Comparison of ENCODE assay signal across 1 cellular context in the genomic region with DNA sequence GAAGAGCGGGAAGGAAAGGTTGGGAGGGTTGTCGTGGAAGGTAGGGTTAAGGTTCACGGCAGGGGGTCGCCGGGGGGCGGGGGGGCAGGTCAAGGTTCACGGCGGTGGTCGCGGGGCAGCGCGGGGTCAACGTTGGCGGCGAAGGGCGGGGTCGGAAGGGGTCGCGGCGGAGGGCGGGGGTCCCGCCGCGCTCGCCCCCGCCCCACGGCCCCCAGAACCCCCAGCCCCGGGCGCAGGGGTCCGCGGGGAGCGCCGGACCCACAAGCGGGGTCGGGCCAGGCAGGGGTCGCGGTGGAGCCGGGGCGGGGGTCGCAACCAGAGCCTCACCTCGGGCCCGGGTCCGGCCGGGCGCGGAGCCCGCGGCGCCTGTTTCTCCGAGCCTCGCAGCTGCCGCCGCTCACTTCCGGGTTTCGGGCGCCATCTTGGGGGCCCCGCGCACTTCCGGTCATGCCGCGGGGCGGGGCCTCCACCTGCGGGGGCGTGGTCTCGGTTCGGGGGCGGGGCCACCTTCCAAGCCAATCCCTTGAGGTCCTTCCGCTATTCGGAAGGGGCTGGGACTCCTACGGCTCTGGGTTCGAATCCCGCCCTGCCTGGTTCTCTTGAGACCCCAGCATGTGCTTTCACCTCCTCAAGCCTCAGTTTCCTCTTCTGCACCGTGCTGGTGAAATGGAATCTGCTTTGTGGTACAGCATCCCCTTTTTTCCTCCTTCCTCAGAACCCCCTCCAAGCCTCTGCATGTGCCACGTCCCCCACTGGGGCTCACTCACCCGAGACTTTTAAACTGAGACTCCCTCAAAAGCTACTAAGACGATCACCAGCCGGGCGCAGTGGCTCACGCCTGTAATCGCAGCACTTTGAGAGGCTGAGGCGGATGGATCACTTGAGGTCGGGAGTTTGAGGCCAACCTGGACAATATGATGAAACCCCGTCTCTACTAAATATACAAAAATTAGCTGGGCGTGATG.
TF ChIP-seq lines count a peak whose summit lies in the region.

A gene with protein sequence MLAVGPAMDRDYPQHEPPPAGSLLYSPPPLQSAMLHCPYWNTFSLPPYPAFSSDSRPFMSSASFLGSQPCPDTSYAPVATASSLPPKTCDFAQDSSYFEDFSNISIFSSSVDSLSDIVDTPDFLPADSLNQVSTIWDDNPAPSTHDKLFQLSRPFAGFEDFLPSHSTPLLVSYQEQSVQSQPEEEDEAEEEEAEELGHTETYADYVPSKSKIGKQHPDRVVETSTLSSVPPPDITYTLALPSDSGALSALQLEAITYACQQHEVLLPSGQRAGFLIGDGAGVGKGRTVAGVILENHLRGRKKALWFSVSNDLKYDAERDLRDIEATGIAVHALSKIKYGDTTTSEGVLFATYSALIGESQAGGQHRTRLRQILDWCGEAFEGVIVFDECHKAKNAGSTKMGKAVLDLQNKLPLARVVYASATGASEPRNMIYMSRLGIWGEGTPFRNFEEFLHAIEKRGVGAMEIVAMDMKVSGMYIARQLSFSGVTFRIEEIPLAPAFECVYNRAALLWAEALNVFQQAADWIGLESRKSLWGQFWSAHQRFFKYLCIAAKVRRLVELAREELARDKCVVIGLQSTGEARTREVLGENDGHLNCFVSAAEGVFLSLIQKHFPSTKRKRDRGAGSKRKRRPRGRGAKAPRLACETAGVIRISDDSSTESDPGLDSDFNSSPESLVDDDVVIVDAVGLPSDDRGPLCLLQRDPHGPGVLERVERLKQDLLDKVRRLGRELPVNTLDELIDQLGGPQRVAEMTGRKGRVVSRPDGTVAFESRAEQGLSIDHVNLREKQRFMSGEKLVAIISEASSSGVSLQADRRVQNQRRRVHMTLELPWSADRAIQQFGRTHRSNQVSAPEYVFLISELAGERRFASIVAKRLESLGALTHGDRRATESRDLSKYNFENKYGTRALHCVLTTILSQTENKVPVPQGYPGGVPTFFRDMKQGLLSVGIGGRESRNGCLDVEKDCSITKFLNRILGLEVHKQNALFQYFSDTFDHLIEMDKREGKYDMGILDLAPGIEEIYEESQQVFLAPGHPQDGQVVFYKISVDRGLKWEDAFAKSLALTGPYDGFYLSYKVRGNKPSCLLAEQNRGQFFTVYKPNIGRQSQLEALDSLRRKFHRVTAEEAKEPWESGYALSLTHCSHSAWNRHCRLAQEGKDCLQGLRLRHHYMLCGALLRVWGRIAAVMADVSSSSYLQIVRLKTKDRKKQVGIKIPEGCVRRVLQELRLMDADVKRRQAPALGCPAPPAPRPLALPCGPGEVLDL (N-terminal part only) (minus strand): TSS at position 424 of the 965 bp plus-strand sequence. CDS start 19,992 bp downstream, outside the sequence.

TF ChIP-seq in K562, 482 proteins besides CTCF, POLR2A, EP300 and RAD21 (continued from another document and continues in another):
- TF ChIP-seq HMGN3 (IDR thresholded peaks at IDR 0.05; ENCODE audit: borderline replicate concordance, extremely low read depth, insufficient read length, low read depth, low read length), result peak; percentile 81
- TF ChIP-seq, protein P1, sequence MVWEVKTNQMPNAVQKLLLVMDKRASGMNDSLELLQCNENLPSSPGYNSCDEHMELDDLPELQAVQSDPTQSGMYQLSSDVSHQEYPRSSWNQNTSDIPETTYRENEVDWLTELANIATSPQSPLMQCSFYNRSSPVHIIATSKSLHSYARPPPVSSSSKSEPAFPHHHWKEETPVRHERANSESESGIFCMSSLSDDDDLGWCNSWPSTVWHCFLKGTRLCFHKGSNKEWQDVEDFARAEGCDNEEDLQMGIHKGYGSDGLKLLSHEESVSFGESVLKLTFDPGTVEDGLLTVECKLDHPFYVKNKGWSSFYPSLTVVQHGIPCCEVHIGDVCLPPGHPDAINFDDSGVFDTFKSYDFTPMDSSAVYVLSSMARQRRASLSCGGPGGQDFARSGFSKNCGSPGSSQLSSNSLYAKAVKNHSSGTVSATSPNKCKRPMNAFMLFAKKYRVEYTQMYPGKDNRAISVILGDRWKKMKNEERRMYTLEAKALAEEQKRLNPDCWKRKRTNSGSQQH (CRISPR knock-in tag; IDR thresholded peaks at IDR 0.05), result no peak
- no peak for TF ChIP-seq ZNF217 (CRISPR knock-in tag; IDR thresholded peaks at IDR 0.05)
- no peak for TF ChIP-seq ATF1 (CRISPR knock-in tag; IDR thresholded peaks at IDR 0.05)
- TF ChIP-seq ATF1 (tag; IDR thresholded peaks at IDR 0.05), result peak; percentile 42
- TF ChIP-seq, protein P2, sequence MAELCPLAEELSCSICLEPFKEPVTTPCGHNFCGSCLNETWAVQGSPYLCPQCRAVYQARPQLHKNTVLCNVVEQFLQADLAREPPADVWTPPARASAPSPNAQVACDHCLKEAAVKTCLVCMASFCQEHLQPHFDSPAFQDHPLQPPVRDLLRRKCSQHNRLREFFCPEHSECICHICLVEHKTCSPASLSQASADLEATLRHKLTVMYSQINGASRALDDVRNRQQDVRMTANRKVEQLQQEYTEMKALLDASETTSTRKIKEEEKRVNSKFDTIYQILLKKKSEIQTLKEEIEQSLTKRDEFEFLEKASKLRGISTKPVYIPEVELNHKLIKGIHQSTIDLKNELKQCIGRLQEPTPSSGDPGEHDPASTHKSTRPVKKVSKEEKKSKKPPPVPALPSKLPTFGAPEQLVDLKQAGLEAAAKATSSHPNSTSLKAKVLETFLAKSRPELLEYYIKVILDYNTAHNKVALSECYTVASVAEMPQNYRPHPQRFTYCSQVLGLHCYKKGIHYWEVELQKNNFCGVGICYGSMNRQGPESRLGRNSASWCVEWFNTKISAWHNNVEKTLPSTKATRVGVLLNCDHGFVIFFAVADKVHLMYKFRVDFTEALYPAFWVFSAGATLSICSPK (IDR thresholded peaks at IDR 0.05; ENCODE audit: borderline replicate concordance), result no peak
- TF ChIP-seq ZSCAN29 (IDR thresholded peaks at IDR 0.05), result no peak
- peak; percentile 93 for TF ChIP-seq POLR2G (IDR thresholded peaks at IDR 0.05; ENCODE audit: low read depth, low read length)
- TF ChIP-seq SIN3B (IDR thresholded peaks at IDR 0.05; ENCODE audit: low read depth), result peak; percentile 80
- TF ChIP-seq ZEB2 (IDR thresholded peaks at IDR 0.05), result no peak
- 0 out of 4 replicates have a peak, but pooled peaks of 1 of the 2 experiments have one; percentile 10 for TF ChIP-seq TRIM24 (IDR thresholded peaks at IDR 0.05)
- TF ChIP-seq, protein P3, sequence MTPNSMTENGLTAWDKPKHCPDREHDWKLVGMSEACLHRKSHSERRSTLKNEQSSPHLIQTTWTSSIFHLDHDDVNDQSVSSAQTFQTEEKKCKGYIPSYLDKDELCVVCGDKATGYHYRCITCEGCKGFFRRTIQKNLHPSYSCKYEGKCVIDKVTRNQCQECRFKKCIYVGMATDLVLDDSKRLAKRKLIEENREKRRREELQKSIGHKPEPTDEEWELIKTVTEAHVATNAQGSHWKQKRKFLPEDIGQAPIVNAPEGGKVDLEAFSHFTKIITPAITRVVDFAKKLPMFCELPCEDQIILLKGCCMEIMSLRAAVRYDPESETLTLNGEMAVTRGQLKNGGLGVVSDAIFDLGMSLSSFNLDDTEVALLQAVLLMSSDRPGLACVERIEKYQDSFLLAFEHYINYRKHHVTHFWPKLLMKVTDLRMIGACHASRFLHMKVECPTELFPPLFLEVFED (CRISPR knock-in tag; conservative IDR thresholded peaks at IDR 0.05), result peak; percentile 52; the same call in 1 of the 2 replicates
- TF ChIP-seq ARID1B (IDR thresholded peaks at IDR 0.05), result peak; percentile 40
- TF ChIP-seq, protein P4, sequence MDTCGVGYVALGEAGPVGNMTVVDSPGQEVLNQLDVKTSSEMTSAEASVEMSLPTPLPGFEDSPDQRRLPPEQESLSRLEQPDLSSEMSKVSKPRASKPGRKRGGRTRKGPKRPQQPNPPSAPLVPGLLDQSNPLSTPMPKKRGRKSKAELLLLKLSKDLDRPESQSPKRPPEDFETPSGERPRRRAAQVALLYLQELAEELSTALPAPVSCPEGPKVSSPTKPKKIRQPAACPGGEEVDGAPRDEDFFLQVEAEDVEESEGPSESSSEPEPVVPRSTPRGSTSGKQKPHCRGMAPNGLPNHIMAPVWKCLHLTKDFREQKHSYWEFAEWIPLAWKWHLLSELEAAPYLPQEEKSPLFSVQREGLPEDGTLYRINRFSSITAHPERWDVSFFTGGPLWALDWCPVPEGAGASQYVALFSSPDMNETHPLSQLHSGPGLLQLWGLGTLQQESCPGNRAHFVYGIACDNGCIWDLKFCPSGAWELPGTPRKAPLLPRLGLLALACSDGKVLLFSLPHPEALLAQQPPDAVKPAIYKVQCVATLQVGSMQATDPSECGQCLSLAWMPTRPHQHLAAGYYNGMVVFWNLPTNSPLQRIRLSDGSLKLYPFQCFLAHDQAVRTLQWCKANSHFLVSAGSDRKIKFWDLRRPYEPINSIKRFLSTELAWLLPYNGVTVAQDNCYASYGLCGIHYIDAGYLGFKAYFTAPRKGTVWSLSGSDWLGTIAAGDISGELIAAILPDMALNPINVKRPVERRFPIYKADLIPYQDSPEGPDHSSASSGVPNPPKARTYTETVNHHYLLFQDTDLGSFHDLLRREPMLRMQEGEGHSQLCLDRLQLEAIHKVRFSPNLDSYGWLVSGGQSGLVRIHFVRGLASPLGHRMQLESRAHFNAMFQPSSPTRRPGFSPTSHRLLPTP (IDR thresholded peaks at IDR 0.05; ENCODE audit: borderline replicate concordance, extremely low read depth, insufficient read length), result peak; percentile 93
- TF ChIP-seq KDM5B (IDR thresholded peaks at IDR 0.05; ENCODE audit: insufficient replicate concordance, low read depth, low read length), result peak; percentile 87
- TF ChIP-seq, protein P5, sequence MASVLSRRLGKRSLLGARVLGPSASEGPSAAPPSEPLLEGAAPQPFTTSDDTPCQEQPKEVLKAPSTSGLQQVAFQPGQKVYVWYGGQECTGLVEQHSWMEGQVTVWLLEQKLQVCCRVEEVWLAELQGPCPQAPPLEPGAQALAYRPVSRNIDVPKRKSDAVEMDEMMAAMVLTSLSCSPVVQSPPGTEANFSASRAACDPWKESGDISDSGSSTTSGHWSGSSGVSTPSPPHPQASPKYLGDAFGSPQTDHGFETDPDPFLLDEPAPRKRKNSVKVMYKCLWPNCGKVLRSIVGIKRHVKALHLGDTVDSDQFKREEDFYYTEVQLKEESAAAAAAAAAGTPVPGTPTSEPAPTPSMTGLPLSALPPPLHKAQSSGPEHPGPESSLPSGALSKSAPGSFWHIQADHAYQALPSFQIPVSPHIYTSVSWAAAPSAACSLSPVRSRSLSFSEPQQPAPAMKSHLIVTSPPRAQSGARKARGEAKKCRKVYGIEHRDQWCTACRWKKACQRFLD (CRISPR knock-in tag; IDR thresholded peaks at IDR 0.05), result no peak
- peak; percentile 30 for TF ChIP-seq PHF20 (IDR thresholded peaks at IDR 0.05; ENCODE audit: partially characterized antibody)
- TF ChIP-seq, protein P6, sequence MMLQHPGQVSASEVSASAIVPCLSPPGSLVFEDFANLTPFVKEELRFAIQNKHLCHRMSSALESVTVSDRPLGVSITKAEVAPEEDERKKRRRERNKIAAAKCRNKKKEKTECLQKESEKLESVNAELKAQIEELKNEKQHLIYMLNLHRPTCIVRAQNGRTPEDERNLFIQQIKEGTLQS (IDR thresholded peaks at IDR 0.05), result no peak
- TF ChIP-seq, protein P6 (CRISPR knock-in tag; conservative IDR thresholded peaks at IDR 0.05), result 0 out of 2 replicates have a peak, but pooled peaks have one; percentile 13
- peak; percentile 72; the same call in 1 of the 2 replicates for TF ChIP-seq PHF8 (IDR thresholded peaks at IDR 0.05; ENCODE audit: borderline replicate concordance, low read length)
- TF ChIP-seq ETV1 (tag; conservative IDR thresholded peaks at IDR 0.05; ENCODE audit: low read depth), result peak; percentile 86
- peak; percentile 86 for TF ChIP-seq BCOR (IDR thresholded peaks at IDR 0.05)
- TF ChIP-seq THRAP3 (IDR thresholded peaks at IDR 0.05; ENCODE audit: borderline replicate concordance), result peak; percentile 66; the same call in 1 of the 2 replicates
- peak; percentile 68 for TF ChIP-seq EGR1 (conservative IDR thresholded peaks at IDR 0.05)
- TF ChIP-seq CXXC5 (CRISPR knock-in tag; IDR thresholded peaks at IDR 0.05), result peak; percentile 64
- peak in 1 of 2 experiments; percentile 74; a peak in 2 of 4 replicates for TF ChIP-seq RCOR1 (IDR thresholded peaks at IDR 0.05; ENCODE audit: borderline replicate concordance in 1 of 2, low read depth in 2 of 2, low read length in 2 of 2)
- TF ChIP-seq CCAR2 (IDR thresholded peaks at IDR 0.05; ENCODE audit: low read depth, low read length), result no peak
- TF ChIP-seq, protein P7, sequence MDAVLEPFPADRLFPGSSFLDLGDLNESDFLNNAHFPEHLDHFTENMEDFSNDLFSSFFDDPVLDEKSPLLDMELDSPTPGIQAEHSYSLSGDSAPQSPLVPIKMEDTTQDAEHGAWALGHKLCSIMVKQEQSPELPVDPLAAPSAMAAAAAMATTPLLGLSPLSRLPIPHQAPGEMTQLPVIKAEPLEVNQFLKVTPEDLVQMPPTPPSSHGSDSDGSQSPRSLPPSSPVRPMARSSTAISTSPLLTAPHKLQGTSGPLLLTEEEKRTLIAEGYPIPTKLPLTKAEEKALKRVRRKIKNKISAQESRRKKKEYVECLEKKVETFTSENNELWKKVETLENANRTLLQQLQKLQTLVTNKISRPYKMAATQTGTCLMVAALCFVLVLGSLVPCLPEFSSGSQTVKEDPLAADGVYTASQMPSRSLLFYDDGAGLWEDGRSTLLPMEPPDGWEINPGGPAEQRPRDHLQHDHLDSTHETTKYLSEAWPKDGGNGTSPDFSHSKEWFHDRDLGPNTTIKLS (IDR thresholded peaks at IDR 0.05; ENCODE audit: borderline replicate concordance, low read depth), result peak; percentile 64; the same call in 1 of the 2 replicates
- peak; percentile 62; the same call in 1 of the 2 replicates for TF ChIP-seq ZNF764 (CRISPR knock-in tag; IDR thresholded peaks at IDR 0.05; ENCODE audit: low read depth)
- TF ChIP-seq, protein P8, sequence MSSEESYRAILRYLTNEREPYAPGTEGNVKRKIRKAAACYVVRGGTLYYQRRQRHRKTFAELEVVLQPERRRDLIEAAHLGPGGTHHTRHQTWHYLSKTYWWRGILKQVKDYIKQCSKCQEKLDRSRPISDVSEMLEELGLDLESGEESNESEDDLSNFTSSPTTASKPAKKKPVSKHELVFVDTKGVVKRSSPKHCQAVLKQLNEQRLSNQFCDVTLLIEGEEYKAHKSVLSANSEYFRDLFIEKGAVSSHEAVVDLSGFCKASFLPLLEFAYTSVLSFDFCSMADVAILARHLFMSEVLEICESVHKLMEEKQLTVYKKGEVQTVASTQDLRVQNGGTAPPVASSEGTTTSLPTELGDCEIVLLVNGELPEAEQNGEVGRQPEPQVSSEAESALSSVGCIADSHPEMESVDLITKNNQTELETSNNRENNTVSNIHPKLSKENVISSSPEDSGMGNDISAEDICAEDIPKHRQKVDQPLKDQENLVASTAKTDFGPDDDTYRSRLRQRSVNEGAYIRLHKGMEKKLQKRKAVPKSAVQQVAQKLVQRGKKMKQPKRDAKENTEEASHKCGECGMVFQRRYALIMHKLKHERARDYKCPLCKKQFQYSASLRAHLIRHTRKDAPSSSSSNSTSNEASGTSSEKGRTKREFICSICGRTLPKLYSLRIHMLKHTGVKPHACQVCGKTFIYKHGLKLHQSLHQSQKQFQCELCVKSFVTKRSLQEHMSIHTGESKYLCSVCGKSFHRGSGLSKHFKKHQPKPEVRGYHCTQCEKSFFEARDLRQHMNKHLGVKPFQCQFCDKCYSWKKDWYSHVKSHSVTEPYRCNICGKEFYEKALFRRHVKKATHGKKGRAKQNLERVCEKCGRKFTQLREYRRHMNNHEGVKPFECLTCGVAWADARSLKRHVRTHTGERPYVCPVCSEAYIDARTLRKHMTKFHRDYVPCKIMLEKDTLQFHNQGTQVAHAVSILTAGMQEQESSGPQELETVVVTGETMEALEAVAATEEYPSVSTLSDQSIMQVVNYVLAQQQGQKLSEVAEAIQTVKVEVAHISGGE (CRISPR knock-in tag; IDR thresholded peaks at IDR 0.05), result peak in 1 of 3 experiments; percentile 81; a peak in 2 of 6 replicates
- peak; percentile 62; the same call in 1 of the 2 replicates for TF ChIP-seq EP400 (IDR thresholded peaks at IDR 0.05)
- TF ChIP-seq GTF2F1 (IDR thresholded peaks at IDR 0.05; ENCODE audit: low read depth, low read length), result 0 out of 2 replicates have a peak, but pooled peaks have one; percentile 31
